Comparison of ENCODE assay signal across 9 cellular contexts in the genomic region with DNA sequence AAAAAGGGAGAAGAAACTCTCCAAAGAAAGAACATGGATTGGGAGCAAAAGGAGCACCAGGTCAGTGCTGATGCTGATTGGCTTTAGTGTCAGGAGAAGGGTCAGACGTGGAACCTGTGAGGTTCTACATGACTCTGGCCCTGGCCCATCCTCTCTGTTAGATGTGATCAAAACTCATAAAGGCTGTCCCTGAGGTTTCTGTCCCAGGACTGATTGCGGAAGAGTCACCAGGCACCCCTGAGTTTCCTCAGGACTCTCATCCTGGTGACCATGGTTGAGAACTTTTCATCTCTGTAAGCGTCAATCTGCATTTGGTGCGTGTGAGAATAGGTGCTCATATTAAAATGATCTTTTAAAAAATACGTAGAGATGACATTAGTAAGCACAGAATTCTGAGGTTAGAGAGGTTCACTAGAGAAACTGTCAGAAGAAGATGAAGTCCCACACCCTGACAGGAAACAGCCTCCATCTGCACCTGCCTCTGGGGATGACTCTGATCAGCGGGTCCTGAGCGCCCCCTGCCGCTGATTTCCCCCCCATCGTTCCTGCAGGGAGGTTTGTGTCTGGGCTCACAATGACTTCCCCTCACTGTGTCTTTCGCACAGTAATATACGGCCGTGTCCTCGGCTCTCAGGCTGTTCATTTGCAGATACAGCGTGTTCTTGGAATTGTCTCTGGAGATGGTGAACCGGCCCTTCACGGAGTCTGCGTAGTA.
DNase-seq lines count a peak whose midpoint lies in the region; ATAC-seq and TF ChIP-seq lines count a peak whose summit lies in the region.
"Had no signal": no experiment of that assay in that cellular context is flagged by ENCODE, and none has a peak within 500 bp of the region (broad histone marks: within the 10 kb centered on the region; RNA-seq: fewer than 3 reads in every experiment).

No MANE protein-coding gene starts in this region.

- ATAC-seq in HG03280 (IDR thresholded peaks at IDR 0.05; ENCODE audit: unreplicated experiment), result no peak
- ATAC-seq in HG02678 (IDR thresholded peaks at IDR 0.05; ENCODE audit: unreplicated experiment), result no peak
- ATAC-seq in GM19397 (IDR thresholded peaks at IDR 0.05; ENCODE audit: unreplicated experiment), result no peak

- no peaks in the 10 kb centered on the region for H3F3A ChIP-seq in smooth muscle cell (ENCODE audit: low read depth)

- H3K4me1 ChIP-seq in smooth muscle cell (ENCODE audit: low read depth), result no peaks in the 10 kb centered on the region

- no peak overlapping the region for H3K4me3 ChIP-seq in smooth muscle cell

- TF ChIP-seq CTCF in smooth muscle cell (IDR thresholded peaks at IDR 0.05; ENCODE audit: borderline replicate concordance, insufficient read depth, poor library complexity, severe bottlenecking), result no peak

- no peaks in the 10 kb centered on the region for H4K20me1 ChIP-seq in smooth muscle cell (ENCODE audit: low read depth)

- H3K27me3 ChIP-seq in smooth muscle cell (ENCODE audit: low read depth), result no peaks in the 10 kb centered on the region

- H3K9ac ChIP-seq in smooth muscle cell (ENCODE audit: low read depth), result no peak overlapping the region

- H3K36me3 ChIP-seq in smooth muscle cell (ENCODE audit: low read depth), result no peaks in the 10 kb centered on the region
- H3K36me3 ChIP-seq: neutrophil had no signal

- peaks cover 3% of the 10 kb centered on the region for H3K9me3 ChIP-seq in smooth muscle cell (replicated peaks; ENCODE audit: low read depth)
- H3K9me3 ChIP-seq: neutrophil had no signal

- 81% methylated on average over 17 of the region's 17 CpGs for WGBS in smooth muscle cell (ENCODE audit: low lambda C conversion rate)

- no peak overlapping the region for H3K27ac ChIP-seq in smooth muscle cell (ENCODE audit: low read depth)
- H3K27ac ChIP-seq: neutrophil had no signal

- H2AFZ ChIP-seq in smooth muscle cell (ENCODE audit: low read depth), result no peak overlapping the region

- DNase-seq in GM19238 (ENCODE audit: insufficient read length, low spot score), result peak; percentile 10
- peak; percentile 2 for DNase-seq in SK-N-DZ (ENCODE audit: low spot score)
- DNase-seq in activated gamma-delta T cell treated with Interleukin-2 at 50 U/mL for 16 hours, result peak; percentile 84
- peak; percentile 84 for DNase-seq in stimulated activated CD8-positive, alpha-beta memory T cell treated with anti-CD3 and anti-CD28 coated beads, Interleukin-15, amount 100 ng/mL, for 1 hour (ENCODE audit: low read depth)
- no peak for DNase-seq in smooth muscle cell (lab: John Stamatoyannopoulos, UW; ENCODE audit: unreplicated experiment)

- no peak overlapping the region for H3K4me2 ChIP-seq in smooth muscle cell

- H3K79me2 ChIP-seq in smooth muscle cell (ENCODE audit: low read depth), result no peaks in the 10 kb centered on the region
